Comparison of ENCODE assay signal across 11 cellular contexts in the genomic region with DNA sequence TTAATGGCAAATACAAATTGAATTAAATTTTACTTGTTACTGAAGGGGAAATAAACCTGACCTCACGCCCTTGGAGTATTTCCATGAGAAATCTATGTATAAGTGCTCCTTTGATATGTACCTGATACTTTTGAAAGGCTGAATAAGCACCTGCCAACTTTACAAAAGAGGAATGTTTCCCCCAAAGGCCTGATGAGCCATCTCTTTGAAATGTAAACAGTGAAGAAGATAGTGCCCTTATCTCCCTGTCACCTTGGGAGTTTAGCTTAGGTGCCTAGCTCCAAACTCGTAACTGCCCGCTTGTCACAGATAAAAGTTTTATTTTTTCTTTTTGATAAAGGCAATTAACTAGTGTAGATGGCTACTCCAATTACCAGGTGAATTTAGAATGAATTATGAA. TPM values are rescaled to one million over a fixed set of nuclear protein-coding genes. Genes with fewer than 3 reads are reported as not detected.
DNase-seq lines count a peak whose midpoint lies in the region; ATAC-seq, FAIRE-seq and TF ChIP-seq lines count a peak whose summit lies in the region.
"Had no signal": no experiment of that assay in that cellular context is flagged by ENCODE, and none has a peak within 500 bp of the region (broad histone marks: within the 10 kb centered on the region; RNA-seq: fewer than 3 reads in every experiment).

No MANE protein-coding gene starts in this region.

- in situ Hi-C loops in HAP-1 (cut with MboI; ENCODE audit: low sequenced_read_pairs), result no loop called here

- no peak for TF ChIP-seq CTCF in AG10803 (conservative IDR thresholded peaks at IDR 0.05; ENCODE audit: low read length)
- TF ChIP-seq CTCF in astrocyte (IDR thresholded peaks at IDR 0.05; ENCODE audit: insufficient read depth, low read depth, low read length), result no peak

- H3K9me3 ChIP-seq in HAP-1 (no peaks in the 10 kb centered on the region; the same call in none of the 2 replicates), astrocyte (ENCODE audit: insufficient read depth, low read depth, low read length) (no peaks in the 10 kb centered on the region)
- no peaks in the 10 kb centered on the region for H3K9me3 ChIP-seq in naive thymus-derived CD4-positive, alpha-beta T cell (ENCODE audit: control insufficient read depth in 2 of 3, low read length in 3 of 3)

- H3K27ac ChIP-seq in astrocyte (ENCODE audit: low read depth, low read length), result no peak overlapping the region
- no peak overlapping the region for H3K27ac ChIP-seq in naive thymus-derived CD4-positive, alpha-beta T cell (ENCODE audit: low read depth, low read length)

- no peaks in the 10 kb centered on the region for H3K36me3 ChIP-seq in HAP-1 (replicated peaks)
- no peaks in the 10 kb centered on the region for H3K36me3 ChIP-seq in astrocyte (ENCODE audit: insufficient read depth, low read length)
- peaks cover 0 to 5% (median 0%) of the 10 kb centered on the region in 3 experiments for H3K36me3 ChIP-seq in naive thymus-derived CD4-positive, alpha-beta T cell (ENCODE audit: control insufficient read depth in 2 of 3, insufficient read depth in 3 of 3, low read length in 3 of 3)

- no peaks in the 10 kb centered on the region for H3K36me3 Mint-ChIP-seq in astrocyte (ENCODE audit: low read depth, unreplicated experiment)
- peaks cover 0 to 7% (median under 1%) of the 10 kb centered on the region in 5 donors for H3K36me3 Mint-ChIP-seq in naive thymus-derived CD4-positive, alpha-beta T cell

- no peak overlapping the region for H2AFZ ChIP-seq in astrocyte (ENCODE audit: low read depth, low read length)

- peaks cover 22% of the 10 kb centered on the region for H3K79me2 ChIP-seq in astrocyte (ENCODE audit: insufficient read depth, low read length)

- H3K4me3 Mint-ChIP-seq in astrocyte (ENCODE audit: unreplicated experiment), result no peak overlapping the region
- peak overlapping the region; percentile 12 to 93 (median 28) for H3K4me3 Mint-ChIP-seq in naive thymus-derived CD4-positive, alpha-beta T cell

- FAIRE-seq in astrocyte (lab: Jason Lieb, UNC), result no peak

- no peak overlapping the region for H3K9ac ChIP-seq in astrocyte (ENCODE audit: low read length)

- H4K20me1 ChIP-seq in astrocyte (ENCODE audit: insufficient read depth, low read length), result no peaks in the 10 kb centered on the region

- DNase-seq in AG10803 (ENCODE audit: low read depth) (no peak), HAP-1 (ENCODE audit: low spot score in 2 of 2) (no peak), astrocyte (ENCODE audit: low read depth) (no peak), COLO668 (lab: John Stamatoyannopoulos, UW; ENCODE audit: unreplicated experiment) (no peak), D341Med (ENCODE audit: low spot score) (no peak)
- DNase-seq in naive thymus-derived CD4-positive, alpha-beta T cell, result no peak
- no peak for DNase-seq in stimulated activated CD4-positive, alpha-beta T cell treated with anti-CD3 and anti-CD28 coated beads, Interleukin-4, amount 100 ng/mL, for 24 hours
- DNase-seq: NCI-H748 treated with DMSO at 0.1 percent for 48 hours had no signal

- peak overlapping the region; percentile 89; the same call in 1 of the 2 replicates for H3K4me3 ChIP-seq in AG10803 (ENCODE audit: low read length)
- H3K4me3 ChIP-seq in HAP-1, result peak overlapping the region; percentile 82; the same call in 1 of the 2 replicates
- H3K4me3 ChIP-seq in astrocyte (ENCODE audit: insufficient read depth, low read depth, low read length), result no peak overlapping the region
- no peak overlapping the region for H3K4me3 ChIP-seq in naive thymus-derived CD4-positive, alpha-beta T cell (ENCODE audit: low read length)

- CTCF ChIA-PET in naive thymus-derived CD4-positive, alpha-beta T cell (lab: Charles Lee), result interaction anchor here (8.7 kb wide), 1 partner anchor 12 kb away, joined by 51 read pairs; no protein-coding TSS in a partner anchor

- H3K27me3 Mint-ChIP-seq in astrocyte (ENCODE audit: low read depth, unreplicated experiment), result peaks cover 39% of the 10 kb centered on the region
- peaks cover 8 to 37% (median 12%) of the 10 kb centered on the region in 5 donors for H3K27me3 Mint-ChIP-seq in naive thymus-derived CD4-positive, alpha-beta T cell

- H3K27ac Mint-ChIP-seq in astrocyte (ENCODE audit: unreplicated experiment), result no peak overlapping the region
- H3K27ac Mint-ChIP-seq in naive thymus-derived CD4-positive, alpha-beta T cell, result no peak overlapping the region

- ATAC-seq in naive thymus-derived CD4-positive, alpha-beta T cell, result no peak
- no peak for ATAC-seq in GM21576 (IDR thresholded peaks at IDR 0.05; ENCODE audit: unreplicated experiment)

- POLR2A ChIA-PET in naive thymus-derived CD4-positive, alpha-beta T cell (lab: Charles Lee), result interaction anchor here (0.5 to 3.7 kb wide), 6 partner anchors 10 to 1660 kb away, joined by 3 to 35 read pairs (median 4); a partner anchor contains a TSS

- intact Hi-C loops in naive thymus-derived CD4-positive, alpha-beta T cell (cut with micrococcal nuclease), result loop anchor here (1.0 to 2.0 kb wide), 5 partner anchors 15 to 1967 kb away; a partner anchor contains a TSS

- H3K4me1 ChIP-seq in HAP-1, result peaks cover 4% of the 10 kb centered on the region; the same call in 1 of the 2 replicates
- H3K4me1 ChIP-seq in astrocyte (ENCODE audit: insufficient read depth, low read length), result peaks cover 8% of the 10 kb centered on the region
- H3K4me1 ChIP-seq in naive thymus-derived CD4-positive, alpha-beta T cell (ENCODE audit: control insufficient read depth in 2 of 2, insufficient read depth in 2 of 2, low read length in 2 of 2), result peaks cover 6 to 7% of the 10 kb centered on the region in 2 donors

- no peaks in the 10 kb centered on the region for H3K27me3 ChIP-seq in HAP-1 (ENCODE audit: low read depth)
- no peaks in the 10 kb centered on the region for H3K27me3 ChIP-seq in astrocyte (ENCODE audit: insufficient read depth, low read length)
- H3K27me3 ChIP-seq in naive thymus-derived CD4-positive, alpha-beta T cell (ENCODE audit: control insufficient read depth in 2 of 2, insufficient read depth in 2 of 2, low read length in 2 of 2), result no peaks in the 10 kb centered on the region

- peaks cover 7% of the 10 kb centered on the region for H3K4me1 Mint-ChIP-seq in astrocyte (ENCODE audit: low read depth, unreplicated experiment)
- H3K4me1 Mint-ChIP-seq in naive thymus-derived CD4-positive, alpha-beta T cell, result peaks cover 11 to 27% (median 22%) of the 10 kb centered on the region in 7 donors

- H3K4me2 ChIP-seq in astrocyte (ENCODE audit: low read length), result peak overlapping the region; percentile 92

- H3K9me3 Mint-ChIP-seq in astrocyte (ENCODE audit: unreplicated experiment), result peaks cover 1% of the 10 kb centered on the region
- H3K9me3 Mint-ChIP-seq in naive thymus-derived CD4-positive, alpha-beta T cell, result no peaks in the 10 kb centered on the region

RNA-seq across cellular contexts. Expression of a gene that starts 1.1 kb away (rescaled TPM):
- 7.8 and 9.6 TPM in 2 replicates for total RNA-seq in astrocyte
- total RNA-seq in naive thymus-derived CD4-positive, alpha-beta T cell, result 10 to 100 TPM in 4 of 5 experiments, 1 to 10 TPM in 1; 7.5 to 14.4 (median 11.8) TPM
- 1 to 10 TPM; 3.7 to 8.8 TPM for polyA plus RNA-seq in naive thymus-derived CD4-positive, alpha-beta T cell

RNA-seq across cellular contexts. Expression of a gene that starts 26.6 kb away (rescaled TPM):
- not detected in 2 replicates for total RNA-seq in astrocyte
- under 1 TPM in 1 of 5 experiments, not detected in 4; 0.15 TPM for total RNA-seq in naive thymus-derived CD4-positive, alpha-beta T cell
- not detected for polyA plus RNA-seq in naive thymus-derived CD4-positive, alpha-beta T cell
- total RNA-seq: ureter had no signal
- polyA plus RNA-seq: esophagus had no signal

RNA-seq across cellular contexts. Expression of a gene that starts 39.2 kb away (rescaled TPM):
- 193 and 207 TPM in 2 replicates for total RNA-seq in astrocyte
- 100 to 1,000 TPM in 3 of 5 experiments, 10 to 100 TPM in 2; 83.5 to 323 (median 118) TPM for total RNA-seq in naive thymus-derived CD4-positive, alpha-beta T cell
- polyA plus RNA-seq in naive thymus-derived CD4-positive, alpha-beta T cell, result 100 to 1,000 TPM; 230 to 231 TPM

Comparison
In these comparisons a context has a peak if more than half of its experiments do, and no peak if none do; other contexts are left out.
1. H3K4me3 ChIP-seq: peak in AG10803 (single experiment) and HAP-1 (single experiment); none in astrocyte (single experiment) and naive thymus-derived CD4-positive, alpha-beta T cell (single experiment).